In genomic region chr13:32001392-32001768, GRCh38 we compare ENCODE assay signal across 8 cellular contexts. TPM values are rescaled to one million over a fixed set of nuclear protein-coding genes. Genes with fewer than 3 reads are reported as not detected.
DNase-seq lines count a peak whose midpoint lies in the region; ATAC-seq, FAIRE-seq and TF ChIP-seq lines count a peak whose summit lies in the region.

No MANE protein-coding gene starts in this region.

- H4K20me1 ChIP-seq in neural progenitor cell (ENCODE audit: low read depth) = no peaks in the 10 kb centered on the region

- peak; percentile 64 for DNase-seq in ELF-1 (ENCODE audit: low read depth, low spot score)
- DNase-seq in GM19239 (ENCODE audit: insufficient read length, low spot score) = peak; percentile 75
- DNase-seq in RPMI7951 (ENCODE audit: low read depth) = peak; percentile 39
- no peak for DNase-seq in esophagus muscularis mucosa (ENCODE audit: extremely low spot score)
- peak; percentile 61 for DNase-seq in neural progenitor cell (ENCODE audit: low spot score)
- DNase-seq in vagina (ENCODE audit: extremely low spot score in 2 of 2) = no peak
- no peak for DNase-seq in lower leg skin (ENCODE audit: low spot score in 2 of 2)

- H3K4me1 ChIP-seq in esophagus muscularis mucosa (peaks cover 0 to 28% (median 8%) of the 10 kb centered on the region in 4 donors), neural progenitor cell (peaks cover 3% of the 10 kb centered on the region), vagina (no peaks in the 10 kb centered on the region)

- no peaks in the 10 kb centered on the region for H3K79me2 ChIP-seq in neural progenitor cell (ENCODE audit: low read depth)

- no peaks in the 10 kb centered on the region for H3K36me3 Mint-ChIP-seq in neural progenitor cell

- H3K4me1 Mint-ChIP-seq in neural progenitor cell = peaks cover 8% of the 10 kb centered on the region

- no peaks in the 10 kb centered on the region for H3K9me3 ChIP-seq in esophagus muscularis mucosa
- no peaks in the 10 kb centered on the region for H3K9me3 ChIP-seq in neural progenitor cell (ENCODE audit: low read depth)
- H3K9me3 ChIP-seq in vagina = no peaks in the 10 kb centered on the region

- TF ChIP-seq EP300 in esophagus muscularis mucosa (IDR thresholded peaks at IDR 0.05) = no peak

- no peak overlapping the region for H3K27ac Mint-ChIP-seq in neural progenitor cell

- H3K36me3 ChIP-seq in esophagus muscularis mucosa (no peaks in the 10 kb centered on the region), neural progenitor cell (no peaks in the 10 kb centered on the region), vagina (no peaks in the 10 kb centered on the region)

- H3K27me3 ChIP-seq in esophagus muscularis mucosa = no peaks in the 10 kb centered on the region
- no peaks in the 10 kb centered on the region for H3K27me3 ChIP-seq in neural progenitor cell
- no peaks in the 10 kb centered on the region for H3K27me3 ChIP-seq in vagina

- TF ChIP-seq POLR2A in esophagus muscularis mucosa (IDR thresholded peaks at IDR 0.05; ENCODE audit: low read depth) = no peak
- TF ChIP-seq POLR2A in vagina (IDR thresholded peaks at IDR 0.05) = no peak
- no peak for TF ChIP-seq POLR2A in lower leg skin (IDR thresholded peaks at IDR 0.05)

- peaks cover 10% of the 10 kb centered on the region for H3F3A ChIP-seq in neural progenitor cell (ENCODE audit: low read depth)

- H3K27me3 Mint-ChIP-seq in neural progenitor cell (ENCODE audit: insufficient read depth, low read depth) = peaks cover 8% of the 10 kb centered on the region

- no peak overlapping the region for H3K4me3 Mint-ChIP-seq in neural progenitor cell

- peak; percentile 45 to 58 (median 46) for TF ChIP-seq CTCF in esophagus muscularis mucosa (IDR thresholded peaks at IDR 0.05)
- TF ChIP-seq CTCF in neural progenitor cell (IDR thresholded peaks at IDR 0.05) = peak; percentile 59
- TF ChIP-seq CTCF in vagina (IDR thresholded peaks at IDR 0.05) = no peak
- peak in 1 of 3 donors; percentile 21 for TF ChIP-seq CTCF in lower leg skin (IDR thresholded peaks at IDR 0.05)

- peaks cover 2% of the 10 kb centered on the region for H3K9me3 Mint-ChIP-seq in neural progenitor cell

- H3K4me2 ChIP-seq in neural progenitor cell = no peak overlapping the region

- FAIRE-seq in GM19239 (lab: Jason Lieb, UNC) = peak; percentile 89

- intact Hi-C loops in esophagus muscularis mucosa (cut with DNase I) = no loop called here
- intact Hi-C loops in vagina (cut with DNase I) = no loop called here
- intact Hi-C loops in lower leg skin (cut with DNase I; ENCODE audit: low total_unique reads) = no loop called here

- H3K4me3 ChIP-seq in esophagus muscularis mucosa (no peak overlapping the region), neural progenitor cell (no peak overlapping the region), vagina (no peak overlapping the region), lower leg skin (ENCODE audit: low read depth, poor library complexity, severe bottlenecking) (no peak overlapping the region)

- no peak overlapping the region for H2AFZ ChIP-seq in neural progenitor cell (replicated peaks)

- peak; percentile 89 for ATAC-seq in HG03280 (IDR thresholded peaks at IDR 0.05; ENCODE audit: unreplicated experiment)

- no peak overlapping the region for H3K9ac ChIP-seq in neural progenitor cell

- WGBS in esophagus muscularis mucosa = 92% methylated on average over 1 of the region's 1 CpG
- 79 to 87% methylated on average over 1 of the region's 1 CpG for WGBS in lower leg skin, 2 donors

- H3K27ac ChIP-seq in esophagus muscularis mucosa (replicated peaks in 1 of 4) (no peak overlapping the region), neural progenitor cell (no peak overlapping the region), vagina (no peak overlapping the region)

RNA-seq across cellular contexts. Expression of gene FRY, which starts 30.2 kb away (rescaled TPM):
- total RNA-seq in RPMI7951 (2014; rRNA removed; shearing (Covaris generic)) = 1.7 and 5.7 TPM in 2 replicates
- total RNA-seq in esophagus muscularis mucosa (100 to 1,000 TPM; 104 to 276 (median 135) TPM), neural progenitor cell (ENCODE audit: low replicate concordance) (7.6 and 12.6 TPM in 2 replicates), vagina (11.0 TPM), lower leg skin (10 to 100 TPM; 24.9 to 39.6 (median 35.9) TPM)

Comparison
In these comparisons a context has a peak if more than half of its experiments do, and no peak if none do; other contexts are left out.
1. DNase-seq: peak in ELF-1 (single experiment), GM19239 (single experiment), RPMI7951 (single experiment) and neural progenitor cell (single experiment); none in esophagus muscularis mucosa (single experiment), vagina (0 of 2) and lower leg skin (0 of 2).
2. CTCF ChIP-seq: peak in esophagus muscularis mucosa (3 of 3) and neural progenitor cell (single experiment); none in vagina (0 of 3).